25 cellular contexts compared by ENCODE assay signal in genomic region chr5:158642852-158643251, GRCh38.
DNase-seq lines count a peak whose midpoint lies in the region; ATAC-seq and TF ChIP-seq lines count a peak whose summit lies in the region.
"Had no signal": no experiment of that assay in that cellular context is flagged by ENCODE, and none has a peak within 500 bp of the region (broad histone marks: within the 10 kb centered on the region; RNA-seq: fewer than 3 reads in every experiment).

No MANE protein-coding gene starts in this region.

- H3K27ac ChIP-seq in right lobe of liver, result no peak overlapping the region
- H3K27ac ChIP-seq: ascending aorta; BLaER1 treated with 17β-estradiol and CSF1 and Interleukin-3, amounts not matched to agents 10 nM and 100 nM; dorsolateral prefrontal cortex; hepatocyte; spleen had no signal

- TF ChIP-seq POLR2A in right lobe of liver (IDR thresholded peaks at IDR 0.05), result no peak

- H3K36me3 ChIP-seq in right lobe of liver, result no peaks in the 10 kb centered on the region
- H3K36me3 ChIP-seq: ascending aorta, spleen had no signal

- H3K27me3 ChIP-seq in right lobe of liver, result no peaks in the 10 kb centered on the region
- H3K27me3 ChIP-seq: ascending aorta; BLaER1 treated with 17β-estradiol and CSF1 and Interleukin-3, amounts not matched to agents 10 nM and 100 nM; hepatocyte; spleen had no signal

- intact Hi-C loops in Right ventricle myocardium superior (cut with DNase I), result no loop called here
- intact Hi-C loops in cardiac septum (cut with DNase I), result no loop called here
- intact Hi-C loops in right lobe of liver (cut with DNase I), result no loop called here

- no peaks in the 10 kb centered on the region for H3K4me1 ChIP-seq in right lobe of liver
- H3K4me1 ChIP-seq: ascending aorta, Caco-2, spleen had no signal

- H3K4me3 ChIP-seq in fibroblast of the aortic adventitia (ENCODE audit: low read depth, low read length) (no peak overlapping the region), right lobe of liver (no peak overlapping the region)
- H3K4me3 ChIP-seq: ascending aorta; BLaER1 treated with 17β-estradiol and CSF1 and Interleukin-3, amounts not matched to agents 10 nM and 100 nM; dorsolateral prefrontal cortex; hepatocyte; spleen had no signal

- DNase-seq in Right ventricle myocardium superior, result no peak
- no peak for DNase-seq in cardiac septum (ENCODE audit: low spot score)
- DNase-seq in NCI-H446 treated with DMSO at 0.1 percent for 48 hours (lab: John Stamatoyannopoulos, UW), result peak; percentile 48
- peak; percentile 3 for DNase-seq in fibroblast of the aortic adventitia (ENCODE audit: low read depth)
- no peak for DNase-seq in NCI-H2196 (lab: John Stamatoyannopoulos, UW; ENCODE audit: unreplicated experiment)
- DNase-seq in right lobe of liver, result no peak
- no peak for DNase-seq in COLO668 (lab: John Stamatoyannopoulos, UW; ENCODE audit: unreplicated experiment)
- DNase-seq in NCI-H2107 (lab: John Stamatoyannopoulos, UW), result no peak
- DNase-seq: activated B cell treated with CpG ODN at 0.5 μM for 24 hours; activated CD4-positive, alpha-beta memory T cell treated with anti-CD3 and anti-CD28 coated beads for 36 hours; Caco-2; foreskin fibroblast; immature natural killer cell; naive thymus-derived CD4-positive, alpha-beta T cell; NCI-H1417; occipital lobe; spleen; stimulated activated CD4-positive, alpha-beta T cell treated with anti-CD3 and anti-CD28 coated beads, Interleukin-2, amount 100 ng/mL, for 48 hours had no signal

- ATAC-seq in Right ventricle myocardium superior (ENCODE audit: poor library complexity), result peak; percentile 57
- no peak for ATAC-seq in right lobe of liver
- ATAC-seq: HCT116; left lobe of liver; naive thymus-derived CD4-positive, alpha-beta T cell; stimulated activated memory B cell treated with anti-CD40 and anti-IgM and Interleukin-4, amounts not matched to agents 10 μg/mL and 1 μg/mL and 100 μg/mL, for 72 hours had no signal

- no peaks in the 10 kb centered on the region for H3K9me3 ChIP-seq in right lobe of liver
- H3K9me3 ChIP-seq: ascending aorta, Caco-2, spleen had no signal

- TF ChIP-seq CTCF in fibroblast of the aortic adventitia (IDR thresholded peaks at IDR 0.05; ENCODE audit: insufficient read depth, low read length), result no peak
- TF ChIP-seq CTCF in right lobe of liver (IDR thresholded peaks at IDR 0.05), result no peak

Comparison
In these comparisons a context has a peak if more than half of its experiments do, and no peak if none do; other contexts are left out.
1. DNase-seq: peak in NCI-H446 treated with DMSO at 0.1 percent for 48 hours (single experiment) and fibroblast of the aortic adventitia (single experiment); none in Right ventricle myocardium superior (single experiment), cardiac septum (single experiment), NCI-H2196 (single experiment), right lobe of liver (0 of 3), COLO668 (single experiment) and NCI-H2107 (single experiment).